In the genomic region with DNA sequence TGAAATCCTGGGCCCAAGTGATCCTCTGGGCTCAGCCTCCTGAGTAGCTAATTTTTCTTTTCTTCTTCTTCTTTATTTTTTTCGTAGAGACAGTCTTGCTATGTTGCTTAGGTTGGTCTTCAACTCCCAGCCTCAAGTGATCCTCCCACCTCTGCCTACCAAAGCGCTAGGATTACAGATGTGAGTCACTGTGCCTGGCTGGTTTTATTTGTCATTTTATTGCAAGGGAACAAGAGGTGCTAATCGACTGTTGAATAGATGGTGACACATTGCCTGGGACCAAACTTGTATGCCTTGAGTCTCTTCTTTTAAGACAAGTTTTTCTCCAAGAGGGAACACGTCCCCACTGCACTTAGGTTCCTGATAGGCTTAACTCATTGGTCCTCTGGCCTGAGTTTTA, we compare ENCODE assay signal across 1 cellular context.
TF ChIP-seq lines count a peak whose summit lies in the region.

No MANE protein-coding gene starts in this region.

TF ChIP-seq in A549, 52 proteins besides CTCF, POLR2A, EP300 and RAD21 (continued from another document):
- TF ChIP-seq, protein P1, sequence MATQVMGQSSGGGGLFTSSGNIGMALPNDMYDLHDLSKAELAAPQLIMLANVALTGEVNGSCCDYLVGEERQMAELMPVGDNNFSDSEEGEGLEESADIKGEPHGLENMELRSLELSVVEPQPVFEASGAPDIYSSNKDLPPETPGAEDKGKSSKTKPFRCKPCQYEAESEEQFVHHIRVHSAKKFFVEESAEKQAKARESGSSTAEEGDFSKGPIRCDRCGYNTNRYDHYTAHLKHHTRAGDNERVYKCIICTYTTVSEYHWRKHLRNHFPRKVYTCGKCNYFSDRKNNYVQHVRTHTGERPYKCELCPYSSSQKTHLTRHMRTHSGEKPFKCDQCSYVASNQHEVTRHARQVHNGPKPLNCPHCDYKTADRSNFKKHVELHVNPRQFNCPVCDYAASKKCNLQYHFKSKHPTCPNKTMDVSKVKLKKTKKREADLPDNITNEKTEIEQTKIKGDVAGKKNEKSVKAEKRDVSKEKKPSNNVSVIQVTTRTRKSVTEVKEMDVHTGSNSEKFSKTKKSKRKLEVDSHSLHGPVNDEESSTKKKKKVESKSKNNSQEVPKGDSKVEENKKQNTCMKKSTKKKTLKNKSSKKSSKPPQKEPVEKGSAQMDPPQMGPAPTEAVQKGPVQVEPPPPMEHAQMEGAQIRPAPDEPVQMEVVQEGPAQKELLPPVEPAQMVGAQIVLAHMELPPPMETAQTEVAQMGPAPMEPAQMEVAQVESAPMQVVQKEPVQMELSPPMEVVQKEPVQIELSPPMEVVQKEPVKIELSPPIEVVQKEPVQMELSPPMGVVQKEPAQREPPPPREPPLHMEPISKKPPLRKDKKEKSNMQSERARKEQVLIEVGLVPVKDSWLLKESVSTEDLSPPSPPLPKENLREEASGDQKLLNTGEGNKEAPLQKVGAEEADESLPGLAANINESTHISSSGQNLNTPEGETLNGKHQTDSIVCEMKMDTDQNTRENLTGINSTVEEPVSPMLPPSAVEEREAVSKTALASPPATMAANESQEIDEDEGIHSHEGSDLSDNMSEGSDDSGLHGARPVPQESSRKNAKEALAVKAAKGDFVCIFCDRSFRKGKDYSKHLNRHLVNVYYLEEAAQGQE (IDR thresholded peaks at IDR 0.05), result no peak
- TF ChIP-seq SREBF2 (IDR thresholded peaks at IDR 0.05) (no peak), CEBPB (IDR thresholded peaks at IDR 0.05) (no peak), NPAS2 (CRISPR knock-in tag; IDR thresholded peaks at IDR 0.05; ENCODE audit: borderline replicate concordance) (no peak), ZC3H11A (IDR thresholded peaks at IDR 0.05) (no peak), RFX5 (IDR thresholded peaks at IDR 0.05) (no peak), ESRRA (IDR thresholded peaks at IDR 0.05; ENCODE audit: borderline replicate concordance, low read length) (no peak), RARB (CRISPR knock-in tag; IDR thresholded peaks at IDR 0.05) (no peak), POLR2AphosphoS2 (conservative IDR thresholded peaks at IDR 0.05; ENCODE audit: low read length) (no peak)
- TF ChIP-seq, protein P2, sequence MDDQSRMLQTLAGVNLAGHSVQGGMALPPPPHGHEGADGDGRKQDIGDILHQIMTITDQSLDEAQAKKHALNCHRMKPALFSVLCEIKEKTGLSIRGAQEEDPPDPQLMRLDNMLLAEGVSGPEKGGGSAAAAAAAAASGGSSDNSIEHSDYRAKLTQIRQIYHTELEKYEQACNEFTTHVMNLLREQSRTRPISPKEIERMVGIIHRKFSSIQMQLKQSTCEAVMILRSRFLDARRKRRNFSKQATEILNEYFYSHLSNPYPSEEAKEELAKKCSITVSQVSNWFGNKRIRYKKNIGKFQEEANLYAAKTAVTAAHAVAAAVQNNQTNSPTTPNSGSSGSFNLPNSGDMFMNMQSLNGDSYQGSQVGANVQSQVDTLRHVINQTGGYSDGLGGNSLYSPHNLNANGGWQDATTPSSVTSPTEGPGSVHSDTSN (IDR thresholded peaks at IDR 0.05), result no peak
- TF ChIP-seq, protein P3, sequence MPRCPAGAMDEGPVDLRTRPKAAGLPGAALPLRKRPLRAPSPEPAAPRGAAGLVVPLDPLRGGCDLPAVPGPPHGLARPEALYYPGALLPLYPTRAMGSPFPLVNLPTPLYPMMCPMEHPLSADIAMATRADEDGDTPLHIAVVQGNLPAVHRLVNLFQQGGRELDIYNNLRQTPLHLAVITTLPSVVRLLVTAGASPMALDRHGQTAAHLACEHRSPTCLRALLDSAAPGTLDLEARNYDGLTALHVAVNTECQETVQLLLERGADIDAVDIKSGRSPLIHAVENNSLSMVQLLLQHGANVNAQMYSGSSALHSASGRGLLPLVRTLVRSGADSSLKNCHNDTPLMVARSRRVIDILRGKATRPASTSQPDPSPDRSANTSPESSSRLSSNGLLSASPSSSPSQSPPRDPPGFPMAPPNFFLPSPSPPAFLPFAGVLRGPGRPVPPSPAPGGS (IDR thresholded peaks at IDR 0.05), result no peak
- TF ChIP-seq, protein P4, sequence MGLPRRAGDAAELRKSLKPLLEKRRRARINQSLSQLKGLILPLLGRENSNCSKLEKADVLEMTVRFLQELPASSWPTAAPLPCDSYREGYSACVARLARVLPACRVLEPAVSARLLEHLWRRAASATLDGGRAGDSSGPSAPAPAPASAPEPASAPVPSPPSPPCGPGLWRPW (IDR thresholded peaks at IDR 0.05), result no peak
